Comparison of ENCODE assay signal across 8 cellular contexts in the genomic region with DNA sequence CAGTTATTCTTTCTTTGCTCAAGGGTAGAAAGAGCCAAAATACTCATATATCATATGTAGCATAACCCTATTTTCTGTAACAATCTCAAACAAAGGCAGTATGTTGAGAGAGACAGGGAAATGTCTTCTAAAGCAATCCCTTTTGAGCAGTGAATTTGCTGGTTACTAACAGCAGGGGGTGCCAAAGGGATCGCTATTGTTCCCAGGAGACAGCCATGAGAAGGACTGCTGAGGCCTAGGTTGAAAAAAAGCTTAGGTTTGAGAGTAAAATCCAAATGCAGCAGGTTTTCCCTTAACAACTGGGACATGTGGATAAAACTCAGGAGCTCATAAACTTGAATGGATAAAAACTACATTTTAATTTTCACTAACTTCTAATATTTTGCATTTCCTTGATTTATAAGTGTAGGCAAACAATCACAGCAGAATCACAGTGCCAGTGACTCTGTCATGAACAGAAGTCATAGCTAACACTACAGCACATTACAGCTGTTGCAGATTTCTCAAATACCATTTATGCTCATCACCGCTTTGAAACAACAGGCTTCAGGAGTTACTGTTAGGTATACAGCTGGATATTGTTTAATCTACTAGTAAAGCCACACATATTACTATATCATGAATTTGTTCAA.
DNase-seq lines count a peak whose midpoint lies in the region; ATAC-seq, FAIRE-seq and TF ChIP-seq lines count a peak whose summit lies in the region.

No MANE protein-coding gene starts in this region.

- peak; percentile 77 to 97 (median 94) for ATAC-seq in pancreas

- H3K4me1 ChIP-seq in pancreas (no peaks in the 10 kb centered on the region), uterus (peaks cover 0 to 2% of the 10 kb centered on the region in 2 donors)

- TF ChIP-seq POLR2A in uterus (IDR thresholded peaks at IDR 0.05) = no peak

- H3K36me3 ChIP-seq in GM06990 (ENCODE audit: control insufficient read depth, insufficient read depth, low read length) (no peaks in the 10 kb centered on the region; the same call in 1 of the 2 replicates), pancreas (no peaks in the 10 kb centered on the region), uterus (no peaks in the 10 kb centered on the region)

- H3K27ac ChIP-seq in pancreas (no peak overlapping the region), uterus (peak overlapping the region in 1 of 2 donors; percentile 15)

- no peaks in the 10 kb centered on the region for H3K9me3 ChIP-seq in pancreas
- H3K9me3 ChIP-seq in uterus = no peaks in the 10 kb centered on the region

- intact Hi-C loops in pancreas (cut with DNase I) = no loop called here
- intact Hi-C loops in uterus (cut with DNase I; ENCODE audit: low total_unique reads) = no loop called here

- no peak for FAIRE-seq in pancreas (lab: Jason Lieb, UNC)

- WGBS in pancreas, 2 donors = 48 to 49% methylated on average over 2 of the region's 2 CpGs

- H3K4me3 ChIP-seq in GM06990 (replicated peaks; ENCODE audit: low read depth, low read length) (no peak overlapping the region), LNCaP clone FGC (ENCODE audit: low read depth, low read length) (no peak overlapping the region), pancreas (no peak overlapping the region), uterus (no peak overlapping the region)

- DNase-seq in GM06990 (ENCODE audit: extremely low read depth, insufficient read length) (peak; percentile 42), LNCaP clone FGC (ENCODE audit: low read depth) (peak; percentile 50), RPMI7951 (ENCODE audit: low read depth) (peak; percentile 66), globus pallidus (ENCODE audit: low spot score) (peak; percentile 81), pancreas (peak in 3 of 6 donors; percentile 34 to 59 (median 53)), uterus (peak; percentile 46 to 54)
- peak; percentile 23 for DNase-seq in activated T-helper 9 cell treated with anti-CD3 and anti-CD28 coated beads, Interleukin-2, amount 50 U/mL, for 16 hours (ENCODE audit: low read depth)
- DNase-seq in effector CD8-positive, alpha-beta T cell (lab: John Stamatoyannopoulos, UW) = no peak

- TF ChIP-seq CTCF in GM06990 (IDR thresholded peaks at IDR 0.05; ENCODE audit: insufficient read depth, low read length, poor library complexity, severe bottlenecking) (peak; percentile 80), LNCaP clone FGC (IDR thresholded peaks at IDR 0.05; ENCODE audit: control insufficient read depth, extremely low read depth, insufficient read depth) (peak; percentile 84), pancreas (IDR thresholded peaks at IDR 0.05) (peak; percentile 25 to 80 (median 52)), uterus (IDR thresholded peaks at IDR 0.05) (peak; percentile 55 to 75 (median 67))

- no peaks in the 10 kb centered on the region for H3K27me3 ChIP-seq in GM06990 (replicated peaks; ENCODE audit: control insufficient read depth, insufficient read depth, low read length)
- no peaks in the 10 kb centered on the region for H3K27me3 ChIP-seq in pancreas
- no peaks in the 10 kb centered on the region for H3K27me3 ChIP-seq in uterus
